ENCODE assay signal across 1 cellular context in genomic region chr15:101528917-101529299, GRCh38.
TF ChIP-seq lines count a peak whose summit lies in the region.

No MANE protein-coding gene starts in this region.

TF ChIP-seq in HepG2, 621 proteins besides CTCF, POLR2A, EP300 and RAD21 (continued from another document):
- TF ChIP-seq ZBTB20 (CRISPR knock-in tag; IDR thresholded peaks at IDR 0.05; ENCODE audit: borderline replicate concordance, low read depth) (no peak), ZNF891 (CRISPR knock-in tag; IDR thresholded peaks at IDR 0.05) (0 out of 2 replicates have a peak, but pooled peaks have one; percentile 13), ZNF512B (CRISPR knock-in tag; IDR thresholded peaks at IDR 0.05; ENCODE audit: borderline replicate concordance) (0 out of 2 replicates have a peak, but pooled peaks have one; percentile 6), SUZ12 (IDR thresholded peaks at IDR 0.05; ENCODE audit: low read depth, low read length) (no peak), PCBP2 (optimal IDR thresholded peaks at IDR 0.05; ENCODE audit: low read depth, low read length, poor library complexity, severe bottlenecking) (no peak), PRPF4 (IDR thresholded peaks at IDR 0.05; ENCODE audit: low read depth, low read length, poor library complexity, severe bottlenecking) (peak; percentile 13), MYC (CRISPR knock-in tag; IDR thresholded peaks at IDR 0.05; ENCODE audit: borderline replicate concordance) (no peak), NFRKB (IDR thresholded peaks at IDR 0.05) (no peak), FOXC1 (CRISPR knock-in tag; IDR thresholded peaks at IDR 0.05; ENCODE audit: borderline replicate concordance) (0 out of 2 replicates have a peak, but pooled peaks have one; percentile 12), SNAI1 (CRISPR knock-in tag; IDR thresholded peaks at IDR 0.05; ENCODE audit: borderline replicate concordance) (no peak), ZBTB26 (CRISPR knock-in tag; IDR thresholded peaks at IDR 0.05; ENCODE audit: borderline replicate concordance) (no peak), U2AF1 (optimal IDR thresholded peaks at IDR 0.05; ENCODE audit: low read depth, low read length) (no peak), ZKSCAN1 (IDR thresholded peaks at IDR 0.05; ENCODE audit: low read length) (no peak), ZSCAN22 (CRISPR knock-in tag; IDR thresholded peaks at IDR 0.05) (no peak), ZSCAN5A (CRISPR knock-in tag; IDR thresholded peaks at IDR 0.05; ENCODE audit: borderline replicate concordance) (no peak), LCORL (IDR thresholded peaks at IDR 0.05) (no peak), LCORL (CRISPR knock-in tag; IDR thresholded peaks at IDR 0.05) (no peak), ZNF101 (CRISPR knock-in tag; IDR thresholded peaks at IDR 0.05; ENCODE audit: borderline replicate concordance, low read depth) (no peak), TSC22D2 (CRISPR knock-in tag; IDR thresholded peaks at IDR 0.05; ENCODE audit: borderline replicate concordance) (no peak), CCAR2 (optimal IDR thresholded peaks at IDR 0.05; ENCODE audit: low read depth, low read length) (no peak), MZF1 (CRISPR knock-in tag; IDR thresholded peaks at IDR 0.05; ENCODE audit: borderline replicate concordance) (0 out of 2 replicates have a peak, but pooled peaks have one; percentile 51), CC2D1A (CRISPR knock-in tag; IDR thresholded peaks at IDR 0.05) (no peak), ZBTB44 (CRISPR knock-in tag; IDR thresholded peaks at IDR 0.05) (no peak), ARHGAP35 (CRISPR knock-in tag; IDR thresholded peaks at IDR 0.05; ENCODE audit: borderline replicate concordance) (no peak), KDM5B (CRISPR knock-in tag; IDR thresholded peaks at IDR 0.05; ENCODE audit: borderline replicate concordance) (no peak)
